In genomic region chr16:9597967-9598730, GRCh38 we compare ENCODE assay signal across 1 cellular context.
TF ChIP-seq lines count a peak whose summit lies in the region.

No MANE protein-coding gene starts in this region.

TF ChIP-seq in K562, 482 proteins besides CTCF, POLR2A, EP300 and RAD21 (continued from another document and continues in another):
- TF ChIP-seq HOMEZ (CRISPR knock-in tag; IDR thresholded peaks at IDR 0.05), result no peak
- no peak for TF ChIP-seq FUS (optimal IDR thresholded peaks at IDR 0.05; ENCODE audit: low read depth, low read length)
- no peak for TF ChIP-seq ETS2 (tag; IDR thresholded peaks at IDR 0.05; ENCODE audit: borderline replicate concordance, poor library complexity, severe bottlenecking)
- no peak for TF ChIP-seq NR2C2 (CRISPR knock-in tag; IDR thresholded peaks at IDR 0.05)
- peak; percentile 42; the same call in 1 of the 2 replicates for TF ChIP-seq NR2C2 (tag; IDR thresholded peaks at IDR 0.05)
- no peak for TF ChIP-seq BDP1 (IDR thresholded peaks at IDR 0.05; ENCODE audit: insufficient read depth, insufficient read length)
- TF ChIP-seq U2AF1 (optimal IDR thresholded peaks at IDR 0.05; ENCODE audit: low read depth, low read length), result no peak
- no peak for TF ChIP-seq FOXA3 (CRISPR knock-in tag; conservative IDR thresholded peaks at IDR 0.05 in 1 of 2, IDR thresholded peaks at IDR 0.05 in 1 of 2)
- no peak for TF ChIP-seq ZNF41 (CRISPR knock-in tag; conservative IDR thresholded peaks at IDR 0.05)
- peak; percentile 87 for TF ChIP-seq SOX6 (IDR thresholded peaks at IDR 0.05)
- TF ChIP-seq KAT2B (IDR thresholded peaks at IDR 0.05; ENCODE audit: low read depth, low read length), result no peak
- no peak for TF ChIP-seq ZNF436 (CRISPR knock-in tag; IDR thresholded peaks at IDR 0.05)
- no peak for TF ChIP-seq EZH2 (IDR thresholded peaks at IDR 0.05; ENCODE audit: borderline replicate concordance, low read depth, low read length)
- TF ChIP-seq ZNF507 (tag; conservative IDR thresholded peaks at IDR 0.05), result peak; percentile 98
- TF ChIP-seq HMBOX1 (IDR thresholded peaks at IDR 0.05), result no peak
- 0 out of 2 replicates have a peak, but pooled peaks have one; percentile 35 for TF ChIP-seq SMAD3 (CRISPR knock-in tag; conservative IDR thresholded peaks at IDR 0.05)
- no peak for TF ChIP-seq ILK (tag; IDR thresholded peaks at IDR 0.05; ENCODE audit: borderline replicate concordance, low read depth)
- no peak for TF ChIP-seq XRCC4 (IDR thresholded peaks at IDR 0.05; ENCODE audit: extremely low read depth, insufficient read depth, insufficient read length)
- TF ChIP-seq CEBPG (CRISPR knock-in tag; IDR thresholded peaks at IDR 0.05), result peak; percentile 98
- TF ChIP-seq CEBPG (tag; conservative IDR thresholded peaks at IDR 0.05 in 1 of 2, IDR thresholded peaks at IDR 0.05 in 1 of 2), result peak; percentile 95 to 98
- no peak for TF ChIP-seq ZC3H11A (IDR thresholded peaks at IDR 0.05; ENCODE audit: low read depth, low read length)
- TF ChIP-seq ZNF384 (IDR thresholded peaks at IDR 0.05; ENCODE audit: low read depth, low read length), result no peak
- TF ChIP-seq ZNF79 (CRISPR knock-in tag; IDR thresholded peaks at IDR 0.05; ENCODE audit: low read depth), result no peak
- TF ChIP-seq RFX7 (CRISPR knock-in tag; IDR thresholded peaks at IDR 0.05), result no peak
- peak; percentile 93; the same call in 1 of the 2 replicates for TF ChIP-seq ZNF175 (CRISPR knock-in tag; IDR thresholded peaks at IDR 0.05; ENCODE audit: low read depth)
- TF ChIP-seq MYC (IDR thresholded peaks at IDR 0.05; ENCODE audit: low read depth, low read length), result peak; percentile 77
- TF ChIP-seq MYC (CRISPR knock-in tag; IDR thresholded peaks at IDR 0.05; ENCODE audit: borderline replicate concordance, low read depth), result peak; percentile 59; the same call in 1 of the 2 replicates
- TF ChIP-seq IFI16 (CRISPR knock-in tag; IDR thresholded peaks at IDR 0.05), result no peak
- no peak for TF ChIP-seq ZNF133 (CRISPR knock-in tag; IDR thresholded peaks at IDR 0.05)
- TF ChIP-seq EP400 (IDR thresholded peaks at IDR 0.05), result peak; percentile 72
- TF ChIP-seq GATA2 (CRISPR knock-in tag; IDR thresholded peaks at IDR 0.05), result no peak
- no peak for TF ChIP-seq POLR3G (IDR thresholded peaks at IDR 0.05; ENCODE audit: extremely low read depth, insufficient read length, insufficient replicate concordance)
- no peak for TF ChIP-seq RERE (CRISPR knock-in tag; IDR thresholded peaks at IDR 0.05; ENCODE audit: borderline replicate concordance)
- peak; percentile 95 for TF ChIP-seq CEBPB (tag; IDR thresholded peaks at IDR 0.05)
- TF ChIP-seq NCOR1 (IDR thresholded peaks at IDR 0.05), result peak; percentile 86
- TF ChIP-seq NFE2 (IDR thresholded peaks at IDR 0.05; ENCODE audit: low read depth), result no peak
- peak; percentile 9; the same call in 1 of the 2 replicates for TF ChIP-seq ZNF24 (IDR thresholded peaks at IDR 0.05)
- TF ChIP-seq TRIM24 (IDR thresholded peaks at IDR 0.05), result peak; percentile 99
- TF ChIP-seq EHMT2 (IDR thresholded peaks at IDR 0.05), result peak; percentile 65; the same call in 1 of the 2 replicates
- TF ChIP-seq RBM14 (IDR thresholded peaks at IDR 0.05; ENCODE audit: borderline replicate concordance, insufficient read depth, low read depth, low read length), result no peak
- no peak for TF ChIP-seq MIER1 (IDR thresholded peaks at IDR 0.05; ENCODE audit: low read depth)
- no peak for TF ChIP-seq ZBED1 (IDR thresholded peaks at IDR 0.05)
- no peak for TF ChIP-seq ARID3B (CRISPR knock-in tag; IDR thresholded peaks at IDR 0.05; ENCODE audit: borderline replicate concordance)
- peak; percentile 84; the same call in 1 of the 2 replicates for TF ChIP-seq HDAC8 (tag; IDR thresholded peaks at IDR 0.05)
- TF ChIP-seq ZNF77 (CRISPR knock-in tag; IDR thresholded peaks at IDR 0.05), result no peak
- TF ChIP-seq HDAC3 (IDR thresholded peaks at IDR 0.05; ENCODE audit: borderline replicate concordance, partially characterized antibody), result peak; percentile 67
- TF ChIP-seq MTA1 (IDR thresholded peaks at IDR 0.05; ENCODE audit: borderline replicate concordance), result peak; percentile 70
- no peak for TF ChIP-seq ARHGAP35 (IDR thresholded peaks at IDR 0.05; ENCODE audit: partially characterized antibody)
- no peak for TF ChIP-seq FOXJ3 (CRISPR knock-in tag; IDR thresholded peaks at IDR 0.05)
- TF ChIP-seq GABPB2 (CRISPR knock-in tag; conservative IDR thresholded peaks at IDR 0.05), result no peak
- no peak for TF ChIP-seq CBX1 (IDR thresholded peaks at IDR 0.05; ENCODE audit: low read depth)
- TF ChIP-seq TFAP4 (CRISPR knock-in tag; IDR thresholded peaks at IDR 0.05; ENCODE audit: borderline replicate concordance), result no peak
- no peak for TF ChIP-seq CEBPZ (IDR thresholded peaks at IDR 0.05; ENCODE audit: borderline replicate concordance, low read depth, low read length)
- peak; percentile 77 for TF ChIP-seq MEIS2 (IDR thresholded peaks at IDR 0.05; ENCODE audit: partially characterized antibody)
- TF ChIP-seq SNRNP70 (optimal IDR thresholded peaks at IDR 0.05; ENCODE audit: low read depth, low read length), result no peak
- peak; percentile 64 for TF ChIP-seq NFIC (IDR thresholded peaks at IDR 0.05)
- no peak for TF ChIP-seq MAFK (IDR thresholded peaks at IDR 0.05; ENCODE audit: low read length)
- no peak for TF ChIP-seq ELK1 (CRISPR knock-in tag; IDR thresholded peaks at IDR 0.05)
- no peak for TF ChIP-seq SP2 (IDR thresholded peaks at IDR 0.05; ENCODE audit: extremely low read depth, low read depth, low read length, poor library complexity, severe bottlenecking)
- TF ChIP-seq HDGF (IDR thresholded peaks at IDR 0.05), result no peak
- TF ChIP-seq SREBF1 (IDR thresholded peaks at IDR 0.05; ENCODE audit: borderline replicate concordance, low read depth, low read length), result no peak
- TF ChIP-seq ETS1 (conservative IDR thresholded peaks at IDR 0.05; ENCODE audit: control insufficient read depth, low read depth, low read length), result no peak
